ENCODE assay signal across 8 cellular contexts in genomic region chr2:168773719-168774521, GRCh38. TPM values are rescaled to one million over a fixed set of nuclear protein-coding genes. Genes with fewer than 3 reads are reported as not detected.
DNase-seq lines count a peak whose midpoint lies in the region; ATAC-seq and TF ChIP-seq lines count a peak whose summit lies in the region.

No MANE protein-coding gene starts in this region.

- H3K27me3 Mint-ChIP-seq in activated CD4-positive, alpha-beta T cell treated with anti-CD3 and anti-CD28 coated beads, Interleukin-2, amount 10 ng/mL, durations not matched to agents 24 days and 14 days = no peaks in the 10 kb centered on the region

- TF ChIP-seq CTCF in retinal pigment epithelial cell (conservative IDR thresholded peaks at IDR 0.05; ENCODE audit: low read depth, low read length) = peak; percentile 96

- H3K36me3 Mint-ChIP-seq in activated CD4-positive, alpha-beta T cell treated with anti-CD3 and anti-CD28 coated beads, Interleukin-2, amount 10 ng/mL, durations not matched to agents 24 days and 14 days (ENCODE audit: low read depth) = no peaks in the 10 kb centered on the region

- no peak overlapping the region for H3K27ac Mint-ChIP-seq in activated CD4-positive, alpha-beta T cell treated with anti-CD3 and anti-CD28 coated beads, Interleukin-2, amount 10 ng/mL, durations not matched to agents 24 days and 14 days

- no peaks in the 10 kb centered on the region for H3K4me1 Mint-ChIP-seq in activated CD4-positive, alpha-beta T cell treated with anti-CD3 and anti-CD28 coated beads, Interleukin-2, amount 10 ng/mL, durations not matched to agents 24 days and 14 days

- ATAC-seq in GM21717 (IDR thresholded peaks at IDR 0.05; ENCODE audit: unreplicated experiment) (peak; percentile 67), GM19023 (IDR thresholded peaks at IDR 0.05; ENCODE audit: unreplicated experiment) (no peak)

- no peaks in the 10 kb centered on the region for H3K9me3 Mint-ChIP-seq in activated CD4-positive, alpha-beta T cell treated with anti-CD3 and anti-CD28 coated beads, Interleukin-2, amount 10 ng/mL, durations not matched to agents 24 days and 14 days

- no peak overlapping the region for H3K4me3 ChIP-seq in retinal pigment epithelial cell (ENCODE audit: low read length)

- no peak overlapping the region for H3K4me3 Mint-ChIP-seq in activated CD4-positive, alpha-beta T cell treated with anti-CD3 and anti-CD28 coated beads, Interleukin-2, amount 10 ng/mL, durations not matched to agents 24 days and 14 days

- peak; percentile 4 to 10 for DNase-seq in NOMO-1 (lab: John Stamatoyannopoulos, UW; ENCODE audit: unreplicated experiment in 2 of 2)
- no peak for DNase-seq in NOMO-1 treated with dmso at 0.1 percent for 144 hours (lab: John Stamatoyannopoulos, UW; ENCODE audit: unreplicated experiment)
- DNase-seq in NAMALWA (ENCODE audit: low spot score) = peak; percentile 76
- DNase-seq in activated CD4-positive, alpha-beta T cell treated with anti-CD3 and anti-CD28 coated beads, Interleukin-2, amount 10 ng/mL, durations not matched to agents 24 days and 14 days = peak; percentile 80
- peak; percentile 48 for DNase-seq in germinal center (ENCODE audit: low spot score)
- DNase-seq in retinal pigment epithelial cell (ENCODE audit: low read depth) = peak; percentile 24

- intact Hi-C loops in activated CD4-positive, alpha-beta T cell treated with anti-CD3 and anti-CD28 coated beads, Interleukin-2, amount 10 ng/mL, durations not matched to agents 24 days and 14 days (cut with micrococcal nuclease) = loop anchor here (1.0 kb wide), 1 partner anchor 146 kb away; no protein-coding TSS in a partner anchor

RNA-seq across cellular contexts. Expression of gene NOSTRIN, which starts 28.5 kb away (rescaled TPM):
- not detected in 2 replicates for total RNA-seq in activated CD4-positive, alpha-beta T cell treated with anti-CD3 and anti-CD28 coated beads, Interleukin-2, amount 10 ng/mL, durations not matched to agents 24 days and 14 days
